1 cellular context compared by ENCODE assay signal in the genomic region with DNA sequence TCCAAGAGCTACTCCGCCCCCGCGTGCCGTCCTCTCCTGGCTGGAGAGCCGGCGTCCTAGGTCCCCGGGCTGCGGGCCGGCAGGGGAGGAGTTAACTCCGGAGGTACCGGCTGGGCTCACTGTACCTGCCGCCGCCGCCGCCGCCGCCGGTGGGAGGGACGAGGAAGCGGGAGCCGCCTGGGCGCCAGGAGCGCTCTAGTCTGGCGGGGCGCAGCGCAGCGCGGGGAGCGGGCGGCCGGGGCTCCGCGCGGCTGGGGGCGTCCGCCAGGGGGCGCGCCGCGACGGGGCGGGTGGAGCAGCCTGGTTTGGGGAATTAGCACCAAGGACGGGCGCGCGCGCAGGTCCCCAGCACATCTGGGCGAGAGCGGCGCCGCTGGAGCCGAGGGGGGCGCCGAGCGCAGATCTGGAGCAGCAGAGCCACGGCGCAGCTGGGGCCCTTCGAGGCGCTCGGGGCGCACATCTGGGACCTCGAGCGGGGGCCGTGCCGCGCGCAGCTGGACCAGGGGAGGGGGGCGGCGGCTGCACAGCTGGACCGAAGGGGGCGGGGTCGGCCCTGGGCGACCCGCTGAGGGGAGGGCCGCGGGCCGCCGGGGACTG.
A peak's percentile ranks its signal among the peaks of the same experiment; 100 is the strongest.
TF ChIP-seq lines count a peak whose summit lies in the region.

Gene NXPH3, plus strand, starts transcription at position 348 of the 597 bp plus-strand sequence. CDS start 349 bp downstream, outside the sequence.

TF ChIP-seq in K562, 482 proteins besides CTCF, POLR2A, EP300 and RAD21 (continued from another document and continues in another):
- TF ChIP-seq, protein P1, sequence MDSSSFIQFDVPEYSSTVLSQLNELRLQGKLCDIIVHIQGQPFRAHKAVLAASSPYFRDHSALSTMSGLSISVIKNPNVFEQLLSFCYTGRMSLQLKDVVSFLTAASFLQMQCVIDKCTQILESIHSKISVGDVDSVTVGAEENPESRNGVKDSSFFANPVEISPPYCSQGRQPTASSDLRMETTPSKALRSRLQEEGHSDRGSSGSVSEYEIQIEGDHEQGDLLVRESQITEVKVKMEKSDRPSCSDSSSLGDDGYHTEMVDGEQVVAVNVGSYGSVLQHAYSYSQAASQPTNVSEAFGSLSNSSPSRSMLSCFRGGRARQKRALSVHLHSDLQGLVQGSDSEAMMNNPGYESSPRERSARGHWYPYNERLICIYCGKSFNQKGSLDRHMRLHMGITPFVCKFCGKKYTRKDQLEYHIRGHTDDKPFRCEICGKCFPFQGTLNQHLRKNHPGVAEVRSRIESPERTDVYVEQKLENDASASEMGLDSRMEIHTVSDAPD (CRISPR knock-in tag; IDR thresholded peaks at IDR 0.05), result no peak
- TF ChIP-seq PRDM10 (IDR thresholded peaks at IDR 0.05; ENCODE audit: partially characterized antibody) (no peak), ZBTB7A (IDR thresholded peaks at IDR 0.05; ENCODE audit: borderline replicate concordance, control insufficient read depth, low read depth, low read length) (peak; percentile 63; the same call in 1 of the 2 replicates), NONO (IDR thresholded peaks at IDR 0.05; ENCODE audit: low read depth in 2 of 2, low read length in 1 of 2) (peak in 1 of 2 experiments; percentile 68; a peak in 1 of 4 replicates), SLC30A9 (CRISPR knock-in tag; IDR thresholded peaks at IDR 0.05) (no peak), PTTG1 (tag; IDR thresholded peaks at IDR 0.05; ENCODE audit: low read depth) (no peak), TBL1XR1 (IDR thresholded peaks at IDR 0.05; ENCODE audit: low read length in 2 of 2) (no peak), VEZF1 (CRISPR knock-in tag; IDR thresholded peaks at IDR 0.05) (peak; percentile 63), KLF10 (CRISPR knock-in tag; IDR thresholded peaks at IDR 0.05) (no peak), CCAR2 (IDR thresholded peaks at IDR 0.05; ENCODE audit: low read depth, low read length) (no peak), FIP1L1 (IDR thresholded peaks at IDR 0.05; ENCODE audit: low read depth, low read length, poor library complexity, severe bottlenecking) (no peak), KLF13 (tag; IDR thresholded peaks at IDR 0.05; ENCODE audit: borderline replicate concordance, low read depth) (peak; percentile 83), THRA (IDR thresholded peaks at IDR 0.05) (no peak), ETS2 (tag; IDR thresholded peaks at IDR 0.05; ENCODE audit: borderline replicate concordance, poor library complexity, severe bottlenecking) (no peak), NFRKB (IDR thresholded peaks at IDR 0.05; ENCODE audit: low read depth) (no peak), MTF1 (CRISPR knock-in tag; IDR thresholded peaks at IDR 0.05; ENCODE audit: borderline replicate concordance) (no peak), BCL6 (CRISPR knock-in tag; IDR thresholded peaks at IDR 0.05) (no peak), SRF (CRISPR knock-in tag; IDR thresholded peaks at IDR 0.05) (no peak), GATAD2B (IDR thresholded peaks at IDR 0.05; ENCODE audit: borderline replicate concordance) (peak; percentile 86), ZNF518B (CRISPR knock-in tag; IDR thresholded peaks at IDR 0.05) (no peak), ZBTB5 (IDR thresholded peaks at IDR 0.05) (no peak), SMARCA5 (IDR thresholded peaks at IDR 0.05) (no peak), ZFP36 (IDR thresholded peaks at IDR 0.05; ENCODE audit: low read depth, low read length, partially characterized antibody) (no peak), ZBTB17 (CRISPR knock-in tag; IDR thresholded peaks at IDR 0.05) (no peak), HNRNPLL (IDR thresholded peaks at IDR 0.05; ENCODE audit: low read depth, low read length, poor library complexity, severe bottlenecking) (peak; percentile 59), ZBTB11 (CRISPR knock-in tag; IDR thresholded peaks at IDR 0.05) (no peak), MEF2D (tag; conservative IDR thresholded peaks at IDR 0.05; ENCODE audit: low read depth) (no peak), TAF15 (IDR thresholded peaks at IDR 0.05; ENCODE audit: low read depth, low read length) (no peak), TEAD2 (tag; IDR thresholded peaks at IDR 0.05) (no peak), ZNF263 (CRISPR knock-in tag; IDR thresholded peaks at IDR 0.05; ENCODE audit: borderline replicate concordance) (no peak), SMAD4 (CRISPR knock-in tag; conservative IDR thresholded peaks at IDR 0.05) (peak; percentile 79), POLR2AphosphoS5 (IDR thresholded peaks at IDR 0.05; ENCODE audit: control insufficient read depth, insufficient read depth, low read depth, low read length) (no peak), HNRNPUL1 (IDR thresholded peaks at IDR 0.05; ENCODE audit: low read length) (no peak), NCOA1 (IDR thresholded peaks at IDR 0.05; ENCODE audit: low read depth) (no peak), NBN (IDR thresholded peaks at IDR 0.05; ENCODE audit: low read depth) (no peak), SMAD3 (CRISPR knock-in tag; conservative IDR thresholded peaks at IDR 0.05) (no peak), CCNT2 (IDR thresholded peaks at IDR 0.05; ENCODE audit: borderline replicate concordance, extremely low read depth, insufficient read length, low read depth, low read length) (peak; percentile 49), ZSCAN32 (CRISPR knock-in tag; IDR thresholded peaks at IDR 0.05) (no peak)
- TF ChIP-seq, protein P2, sequence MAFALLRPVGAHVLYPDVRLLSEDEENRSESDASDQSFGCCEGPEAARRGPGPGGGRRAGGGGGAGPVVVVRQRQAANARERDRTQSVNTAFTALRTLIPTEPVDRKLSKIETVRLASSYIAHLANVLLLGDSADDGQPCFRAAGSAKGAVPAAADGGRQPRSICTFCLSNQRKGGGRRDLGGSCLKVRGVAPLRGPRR (CRISPR knock-in tag; IDR thresholded peaks at IDR 0.05), result no peak
